In the genomic region with DNA sequence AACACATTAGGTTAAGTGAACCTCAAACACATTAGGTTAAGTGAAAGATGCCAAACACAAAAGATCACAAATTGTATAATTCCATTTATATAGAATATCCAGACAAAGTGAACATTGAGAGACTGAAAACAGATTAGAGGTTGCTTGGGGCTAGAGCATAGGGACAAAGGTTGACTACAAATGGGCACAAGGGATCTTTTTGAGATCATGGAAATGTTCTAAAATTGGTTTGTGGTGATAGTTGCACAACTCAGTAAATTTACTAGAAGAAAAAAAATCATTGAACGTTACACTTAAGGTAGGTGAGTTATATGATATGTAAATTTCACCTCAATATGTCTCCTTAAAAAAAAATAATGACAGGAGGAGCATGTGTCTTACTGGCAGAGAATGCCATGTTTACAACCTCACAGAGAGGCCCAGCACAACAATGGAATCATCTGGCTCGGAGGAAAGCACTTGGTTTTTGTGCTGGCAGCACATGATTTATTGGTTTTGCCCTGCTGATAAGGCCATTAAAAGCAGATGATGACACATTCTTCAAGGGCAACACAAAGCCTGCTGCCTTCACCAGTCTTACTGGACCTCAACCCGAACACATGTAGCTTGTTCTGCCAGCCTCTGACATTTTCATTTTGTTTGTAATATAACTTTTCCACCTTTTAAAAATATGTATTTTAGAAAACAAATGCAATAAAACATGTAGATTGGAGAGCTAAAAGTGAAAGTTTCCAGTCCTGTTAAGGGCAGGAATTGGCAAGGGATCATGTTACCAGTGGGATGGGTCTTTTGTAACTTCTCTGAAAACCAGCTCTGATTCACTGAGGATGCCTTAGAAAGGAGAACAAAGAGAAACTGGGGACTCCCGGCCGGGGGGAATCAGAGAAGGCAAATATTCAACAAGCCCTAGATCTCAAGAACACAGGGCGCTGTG, we compare ENCODE assay signal across 1 cellular context.
TF ChIP-seq lines count a peak whose summit lies in the region.

No MANE protein-coding gene starts in this region.

TF ChIP-seq in K562, 482 proteins besides CTCF, POLR2A, EP300 and RAD21 (continued from another document):
- TF ChIP-seq, protein P1, sequence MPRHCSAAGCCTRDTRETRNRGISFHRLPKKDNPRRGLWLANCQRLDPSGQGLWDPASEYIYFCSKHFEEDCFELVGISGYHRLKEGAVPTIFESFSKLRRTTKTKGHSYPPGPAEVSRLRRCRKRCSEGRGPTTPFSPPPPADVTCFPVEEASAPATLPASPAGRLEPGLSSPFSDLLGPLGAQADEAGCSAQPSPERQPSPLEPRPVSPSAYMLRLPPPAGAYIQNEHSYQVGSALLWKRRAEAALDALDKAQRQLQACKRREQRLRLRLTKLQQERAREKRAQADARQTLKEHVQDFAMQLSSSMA (CRISPR knock-in tag; IDR thresholded peaks at IDR 0.05) = no peak
- no peak for TF ChIP-seq ZNF140 (CRISPR knock-in tag; IDR thresholded peaks at IDR 0.05)
